ENCODE assay signal across 1 cellular context in the genomic region with DNA sequence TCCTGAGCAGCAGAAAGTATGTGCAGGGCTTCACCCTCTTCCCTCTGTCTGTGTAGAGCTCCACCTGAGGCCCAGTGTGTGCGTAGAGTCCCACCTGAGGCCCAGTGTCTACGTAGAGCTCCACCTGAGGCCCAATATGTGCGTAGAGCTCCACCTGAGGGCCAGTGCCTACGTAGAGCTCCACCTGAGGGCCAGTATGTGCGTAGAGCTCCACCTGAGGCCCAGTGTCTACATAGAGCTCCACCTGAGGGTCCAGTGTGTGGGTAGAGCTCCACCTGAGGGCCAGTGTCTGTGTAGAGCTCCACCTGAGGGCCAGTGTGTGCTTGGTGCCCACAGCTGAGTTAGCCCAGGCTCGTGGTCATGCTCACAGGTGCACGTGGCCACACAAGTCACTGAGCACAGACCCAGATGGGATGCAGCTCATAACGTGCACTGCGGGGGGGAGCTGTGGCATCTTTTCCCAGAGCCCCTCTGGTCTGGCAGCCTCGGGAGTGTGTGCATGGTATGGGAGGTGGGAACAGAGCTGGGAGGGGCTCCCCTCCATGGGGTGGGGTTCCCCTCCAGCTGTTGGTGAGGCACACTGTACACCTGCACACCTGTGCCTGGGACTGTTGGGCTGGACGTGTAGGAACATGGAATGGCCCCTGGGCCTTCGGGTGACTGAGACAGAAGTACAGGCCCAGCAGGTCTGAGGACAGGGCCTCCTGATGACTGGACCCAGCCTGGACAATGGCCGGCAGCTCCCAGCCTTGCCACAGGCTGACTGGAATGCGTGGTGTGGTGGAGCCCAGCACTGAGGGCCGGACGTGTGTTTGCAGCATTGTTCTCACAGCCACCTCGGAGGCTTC.
TF ChIP-seq lines count a peak whose summit lies in the region.

No MANE protein-coding gene starts in this region.

TF ChIP-seq in IMR-90, 13 proteins besides CTCF, POLR2A, EP300 and RAD21:
- TF ChIP-seq RCOR1 (IDR thresholded peaks at IDR 0.05; ENCODE audit: insufficient replicate concordance, low read length) (no peak), RFX5 (IDR thresholded peaks at IDR 0.05; ENCODE audit: low read depth, low read length) (no peak), FOS (IDR thresholded peaks at IDR 0.05; ENCODE audit: low read depth, low read length) (no peak), MAFK (IDR thresholded peaks at IDR 0.05; ENCODE audit: low read depth, low read length) (no peak), MXI1 (IDR thresholded peaks at IDR 0.05; ENCODE audit: borderline replicate concordance, low read depth, low read length) (no peak), CEBPB (IDR thresholded peaks at IDR 0.05; ENCODE audit: low read depth, low read length) (no peak), NFE2L2 (IDR thresholded peaks at IDR 0.05; ENCODE audit: low read depth, low read length) (no peak), SMC3 (IDR thresholded peaks at IDR 0.05; ENCODE audit: low read depth, low read length) (no peak), CHD1 (IDR thresholded peaks at IDR 0.05; ENCODE audit: low read depth, low read length) (no peak), BHLHE40 (IDR thresholded peaks at IDR 0.05; ENCODE audit: low read depth, low read length) (no peak)
- TF ChIP-seq, protein P1, sequence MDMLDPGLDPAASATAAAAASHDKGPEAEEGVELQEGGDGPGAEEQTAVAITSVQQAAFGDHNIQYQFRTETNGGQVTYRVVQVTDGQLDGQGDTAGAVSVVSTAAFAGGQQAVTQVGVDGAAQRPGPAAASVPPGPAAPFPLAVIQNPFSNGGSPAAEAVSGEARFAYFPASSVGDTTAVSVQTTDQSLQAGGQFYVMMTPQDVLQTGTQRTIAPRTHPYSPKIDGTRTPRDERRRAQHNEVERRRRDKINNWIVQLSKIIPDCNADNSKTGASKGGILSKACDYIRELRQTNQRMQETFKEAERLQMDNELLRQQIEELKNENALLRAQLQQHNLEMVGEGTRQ (IDR thresholded peaks at IDR 0.05; ENCODE audit: low read depth, low read length): no peak
